Comparison of ENCODE assay signal across 1 cellular context in the genomic region with DNA sequence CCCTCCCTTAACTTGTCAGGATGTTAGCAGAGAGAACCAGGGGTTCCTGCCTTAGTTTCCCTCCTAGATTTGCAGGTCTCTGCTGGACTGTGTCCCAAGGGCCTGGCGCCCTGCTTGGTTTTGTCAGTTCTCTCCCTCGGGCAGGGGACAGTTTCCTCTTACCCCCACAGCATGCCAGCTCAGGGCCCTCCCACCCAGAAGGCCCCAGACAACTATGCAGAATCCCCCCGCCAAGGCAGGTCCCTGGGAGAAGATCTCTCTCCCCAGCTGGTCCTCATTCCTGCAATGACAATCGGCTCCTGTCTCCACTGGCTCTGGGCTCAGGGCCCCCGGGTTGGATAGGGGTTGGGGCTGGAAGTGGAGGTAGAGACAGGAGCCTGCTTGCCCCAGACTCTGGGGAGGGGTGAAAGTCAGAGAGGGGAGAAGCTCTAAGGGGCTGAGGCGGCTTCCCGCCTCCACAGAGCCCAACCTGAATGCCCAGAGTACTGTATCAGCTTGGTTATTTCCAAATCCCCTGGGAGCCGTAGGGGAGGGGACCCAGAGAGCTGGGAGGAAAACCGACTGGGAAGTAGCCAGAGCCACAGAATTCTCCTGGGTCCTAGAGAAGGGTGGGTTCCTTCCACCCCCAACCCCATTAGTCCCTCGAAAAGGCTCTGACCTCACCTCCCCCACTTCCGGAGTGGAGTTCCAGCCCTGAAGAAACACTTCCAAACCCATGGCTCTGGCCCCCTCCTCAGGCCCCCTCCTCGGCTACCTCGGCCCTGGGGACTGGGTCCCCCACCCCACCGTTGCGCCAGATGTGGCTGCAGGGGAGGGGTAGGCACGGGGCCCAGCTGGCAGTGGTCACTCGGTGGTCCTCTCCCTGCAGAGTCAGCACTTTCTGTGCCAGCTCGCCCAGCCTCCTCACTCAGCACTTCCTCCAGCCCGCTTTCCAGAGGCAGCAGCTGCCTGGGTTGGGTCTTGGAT.
A peak's percentile ranks its signal among the peaks of the same experiment; 100 is the strongest.
TF ChIP-seq lines count a peak whose summit lies in the region.

No MANE protein-coding gene starts in this region.

TF ChIP-seq in HEK293, 187 proteins besides CTCF, POLR2A, EP300 and RAD21 (continued from another document):
- TF ChIP-seq, protein P1, sequence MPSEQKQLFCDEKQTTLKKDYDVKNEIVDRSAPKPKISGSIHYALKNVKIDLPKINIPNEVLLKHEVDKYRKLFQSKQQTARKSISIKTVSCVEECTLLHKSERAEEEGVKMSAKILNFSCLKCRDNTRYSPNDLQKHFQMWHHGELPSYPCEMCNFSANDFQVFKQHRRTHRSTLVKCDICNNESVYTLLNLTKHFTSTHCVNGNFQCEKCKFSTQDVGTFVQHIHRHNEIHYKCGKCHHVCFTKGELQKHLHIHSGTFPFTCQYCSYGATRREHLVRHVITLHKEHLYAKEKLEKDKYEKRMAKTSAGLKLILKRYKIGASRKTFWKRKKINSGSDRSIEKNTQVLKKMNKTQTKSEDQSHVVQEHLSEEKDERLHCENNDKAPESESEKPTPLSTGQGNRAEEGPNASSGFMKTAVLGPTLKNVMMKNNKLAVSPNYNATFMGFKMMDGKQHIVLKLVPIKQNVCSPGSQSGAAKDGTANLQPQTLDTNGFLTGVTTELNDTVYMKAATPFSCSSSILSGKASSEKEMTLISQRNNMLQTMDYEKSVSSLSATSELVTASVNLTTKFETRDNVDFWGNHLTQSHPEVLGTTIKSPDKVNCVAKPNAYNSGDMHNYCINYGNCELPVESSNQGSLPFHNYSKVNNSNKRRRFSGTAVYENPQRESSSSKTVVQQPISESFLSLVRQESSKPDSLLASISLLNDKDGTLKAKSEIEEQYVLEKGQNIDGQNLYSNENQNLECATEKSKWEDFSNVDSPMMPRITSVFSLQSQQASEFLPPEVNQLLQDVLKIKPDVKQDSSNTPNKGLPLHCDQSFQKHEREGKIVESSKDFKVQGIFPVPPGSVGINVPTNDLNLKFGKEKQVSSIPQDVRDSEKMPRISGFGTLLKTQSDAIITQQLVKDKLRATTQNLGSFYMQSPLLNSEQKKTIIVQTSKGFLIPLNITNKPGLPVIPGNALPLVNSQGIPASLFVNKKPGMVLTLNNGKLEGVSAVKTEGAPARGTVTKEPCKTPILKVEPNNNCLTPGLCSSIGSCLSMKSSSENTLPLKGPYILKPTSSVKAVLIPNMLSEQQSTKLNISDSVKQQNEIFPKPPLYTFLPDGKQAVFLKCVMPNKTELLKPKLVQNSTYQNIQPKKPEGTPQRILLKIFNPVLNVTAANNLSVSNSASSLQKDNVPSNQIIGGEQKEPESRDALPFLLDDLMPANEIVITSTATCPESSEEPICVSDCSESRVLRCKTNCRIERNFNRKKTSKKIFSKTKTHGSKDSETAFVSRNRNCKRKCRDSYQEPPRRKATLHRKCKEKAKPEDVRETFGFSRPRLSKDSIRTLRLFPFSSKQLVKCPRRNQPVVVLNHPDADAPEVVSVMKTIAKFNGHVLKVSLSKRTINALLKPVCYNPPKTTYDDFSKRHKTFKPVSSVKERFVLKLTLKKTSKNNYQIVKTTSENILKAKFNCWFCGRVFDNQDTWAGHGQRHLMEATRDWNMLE (tag by site-specific recombination; conservative IDR thresholded peaks at IDR 0.05; ENCODE audit: low read depth), result 0 out of 2 replicates have a peak, but pooled peaks have one; percentile 18
- TF ChIP-seq ZNF473 (tag by site-specific recombination; IDR thresholded peaks at IDR 0.05) (no peak), ZNF175 (tag by site-specific recombination; IDR thresholded peaks at IDR 0.05) (no peak), SCRT1 (tag by site-specific recombination; IDR thresholded peaks at IDR 0.05; ENCODE audit: borderline replicate concordance) (no peak), ZNF121 (tag by site-specific recombination; IDR thresholded peaks at IDR 0.05) (no peak), KLF1 (tag by site-specific recombination; IDR thresholded peaks at IDR 0.05) (no peak), ZNF626 (tag by site-specific recombination; IDR thresholded peaks at IDR 0.05) (no peak), HOXC10 (CRISPR knock-in tag; IDR thresholded peaks at IDR 0.05) (no peak), ZNF624 (tag by site-specific recombination; IDR thresholded peaks at IDR 0.05) (no peak), ZNF23 (tag by site-specific recombination; IDR thresholded peaks at IDR 0.05; ENCODE audit: borderline replicate concordance) (no peak), ZNF776 (tag by site-specific recombination; IDR thresholded peaks at IDR 0.05; ENCODE audit: borderline replicate concordance) (no peak), RBAK (tag by site-specific recombination; IDR thresholded peaks at IDR 0.05) (no peak), ZNF830 (tag by site-specific recombination; IDR thresholded peaks at IDR 0.05; ENCODE audit: low read depth) (no peak), EGR2 (tag by site-specific recombination; IDR thresholded peaks at IDR 0.05; ENCODE audit: low read depth) (peak; percentile 43), YY1 (tag by site-specific recombination; IDR thresholded peaks at IDR 0.05) (no peak), SP7 (tag by site-specific recombination; IDR thresholded peaks at IDR 0.05) (peak; percentile 14), ZNF423 (tag by site-specific recombination; IDR thresholded peaks at IDR 0.05) (peak; percentile 86), ZBTB1 (tag by site-specific recombination; IDR thresholded peaks at IDR 0.05) (no peak), ZNF530 (tag by site-specific recombination; IDR thresholded peaks at IDR 0.05; ENCODE audit: low read depth) (no peak), ZNF664 (tag by site-specific recombination; IDR thresholded peaks at IDR 0.05) (no peak)
- TF ChIP-seq, protein P2, sequence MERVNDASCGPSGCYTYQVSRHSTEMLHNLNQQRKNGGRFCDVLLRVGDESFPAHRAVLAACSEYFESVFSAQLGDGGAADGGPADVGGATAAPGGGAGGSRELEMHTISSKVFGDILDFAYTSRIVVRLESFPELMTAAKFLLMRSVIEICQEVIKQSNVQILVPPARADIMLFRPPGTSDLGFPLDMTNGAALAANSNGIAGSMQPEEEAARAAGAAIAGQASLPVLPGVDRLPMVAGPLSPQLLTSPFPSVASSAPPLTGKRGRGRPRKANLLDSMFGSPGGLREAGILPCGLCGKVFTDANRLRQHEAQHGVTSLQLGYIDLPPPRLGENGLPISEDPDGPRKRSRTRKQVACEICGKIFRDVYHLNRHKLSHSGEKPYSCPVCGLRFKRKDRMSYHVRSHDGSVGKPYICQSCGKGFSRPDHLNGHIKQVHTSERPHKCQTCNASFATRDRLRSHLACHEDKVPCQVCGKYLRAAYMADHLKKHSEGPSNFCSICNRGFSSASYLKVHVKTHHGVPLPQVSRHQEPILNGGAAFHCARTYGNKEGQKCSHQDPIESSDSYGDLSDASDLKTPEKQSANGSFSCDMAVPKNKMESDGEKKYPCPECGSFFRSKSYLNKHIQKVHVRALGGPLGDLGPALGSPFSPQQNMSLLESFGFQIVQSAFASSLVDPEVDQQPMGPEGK (tag by site-specific recombination; IDR thresholded peaks at IDR 0.05), result peak; percentile 78
- TF ChIP-seq, protein P3, sequence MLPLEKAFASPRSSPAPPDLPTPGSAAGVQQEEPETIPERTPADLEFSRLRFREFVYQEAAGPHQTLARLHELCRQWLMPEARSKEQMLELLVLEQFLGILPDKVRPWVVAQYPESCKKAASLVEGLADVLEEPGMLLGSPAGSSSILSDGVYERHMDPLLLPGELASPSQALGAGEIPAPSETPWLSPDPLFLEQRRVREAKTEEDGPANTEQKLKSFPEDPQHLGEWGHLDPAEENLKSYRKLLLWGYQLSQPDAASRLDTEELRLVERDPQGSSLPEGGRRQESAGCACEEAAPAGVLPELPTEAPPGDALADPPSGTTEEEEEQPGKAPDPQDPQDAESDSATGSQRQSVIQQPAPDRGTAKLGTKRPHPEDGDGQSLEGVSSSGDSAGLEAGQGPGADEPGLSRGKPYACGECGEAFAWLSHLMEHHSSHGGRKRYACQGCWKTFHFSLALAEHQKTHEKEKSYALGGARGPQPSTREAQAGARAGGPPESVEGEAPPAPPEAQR (tag by site-specific recombination; IDR thresholded peaks at IDR 0.05), result no peak
- TF ChIP-seq, protein P4, sequence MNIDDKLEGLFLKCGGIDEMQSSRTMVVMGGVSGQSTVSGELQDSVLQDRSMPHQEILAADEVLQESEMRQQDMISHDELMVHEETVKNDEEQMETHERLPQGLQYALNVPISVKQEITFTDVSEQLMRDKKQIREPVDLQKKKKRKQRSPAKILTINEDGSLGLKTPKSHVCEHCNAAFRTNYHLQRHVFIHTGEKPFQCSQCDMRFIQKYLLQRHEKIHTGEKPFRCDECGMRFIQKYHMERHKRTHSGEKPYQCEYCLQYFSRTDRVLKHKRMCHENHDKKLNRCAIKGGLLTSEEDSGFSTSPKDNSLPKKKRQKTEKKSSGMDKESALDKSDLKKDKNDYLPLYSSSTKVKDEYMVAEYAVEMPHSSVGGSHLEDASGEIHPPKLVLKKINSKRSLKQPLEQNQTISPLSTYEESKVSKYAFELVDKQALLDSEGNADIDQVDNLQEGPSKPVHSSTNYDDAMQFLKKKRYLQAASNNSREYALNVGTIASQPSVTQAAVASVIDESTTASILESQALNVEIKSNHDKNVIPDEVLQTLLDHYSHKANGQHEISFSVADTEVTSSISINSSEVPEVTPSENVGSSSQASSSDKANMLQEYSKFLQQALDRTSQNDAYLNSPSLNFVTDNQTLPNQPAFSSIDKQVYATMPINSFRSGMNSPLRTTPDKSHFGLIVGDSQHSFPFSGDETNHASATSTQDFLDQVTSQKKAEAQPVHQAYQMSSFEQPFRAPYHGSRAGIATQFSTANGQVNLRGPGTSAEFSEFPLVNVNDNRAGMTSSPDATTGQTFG (tag by site-specific recombination; IDR thresholded peaks at IDR 0.05; ENCODE audit: borderline replicate concordance), result no peak
